ENCODE assay signal across 10 cellular contexts in the genomic region with DNA sequence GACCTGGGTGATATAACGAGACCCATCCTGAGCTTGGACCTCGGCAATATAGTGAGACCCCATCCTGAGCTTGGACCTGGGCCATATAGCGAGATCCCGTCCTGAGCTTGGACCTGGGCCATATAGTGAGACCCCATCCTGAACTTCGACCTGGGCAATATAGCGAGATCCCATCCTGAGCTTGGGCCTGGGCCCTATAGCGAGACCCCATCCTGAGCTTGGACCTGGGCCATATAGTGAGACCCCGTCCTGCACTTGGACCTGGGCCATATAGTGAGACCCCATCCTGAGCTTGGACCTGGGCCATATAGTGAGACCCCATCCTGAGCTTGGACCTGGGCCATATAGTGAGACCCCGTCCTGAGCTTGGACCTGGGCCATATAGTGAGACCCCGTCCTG. TPM values are rescaled to one million over a fixed set of nuclear protein-coding genes. Genes with fewer than 3 reads are reported as not detected.
"Had no signal": no experiment of that assay in that cellular context is flagged by ENCODE, and none has a peak within 500 bp of the region (broad histone marks: within the 10 kb centered on the region; RNA-seq: fewer than 3 reads in every experiment).

No MANE protein-coding gene starts in this region.

RNA-seq across cellular contexts. Expression of a gene that starts 22.2 kb away (rescaled TPM):
- total RNA-seq: activated CD4-positive, alpha-beta memory T cell treated with anti-CD3 and anti-CD28 coated beads for 36 hours; activated CD4-positive, alpha-beta memory T cell treated with anti-CD3 and anti-CD28 coated beads, Interleukin-2, amount 10 ng/mL, durations not matched to agents 7 days and 5 days; activated CD4-positive, alpha-beta T cell treated with anti-CD3 and anti-CD28 coated beads, Interleukin-2, amount 10 ng/mL, durations not matched to agents 24 days and 14 days; activated CD4-positive, alpha-beta T cell treated with anti-CD3 and anti-CD28 coated beads, Interleukin-2, amount 10 ng/mL, durations not matched to agents 7 days and 5 days; activated CD8-positive, alpha-beta memory T cell treated with anti-CD3 and anti-CD28 coated beads for 36 hours; activated CD8-positive, alpha-beta memory T cell treated with anti-CD3 and anti-CD28 coated beads, Interleukin-2, amount 10 ng/mL, durations not matched to agents 7 days and 5 days; activated CD8-positive, alpha-beta T cell treated with anti-CD3 and anti-CD28 coated beads for 36 hours; activated CD8-positive, alpha-beta T cell treated with anti-CD3 and anti-CD28 coated beads, Interleukin-2, amount 10 ng/mL, durations not matched to agents 7 days and 5 days; T-helper 1 cell treated with Interleukin-12 subunit alpha and Interleukin-12 subunit beta and Interleukin-4 antibody, amounts not matched to agents 30 ng/mL and 1 ng/mL, for 36 hours; T-helper 2 cell treated with Interferon-gamma antibody and Interleukin-4, amounts not matched to agents 100 ng/mL and 5 ng/mL, for 36 hours had no signal
